Comparison of ENCODE assay signal across 1 cellular context in genomic region chr19:14786421-14786851, GRCh38.
TF ChIP-seq lines count a peak whose summit lies in the region.

No MANE protein-coding gene starts in this region.

TF ChIP-seq in GM23338, 12 proteins besides CTCF, POLR2A, EP300 and RAD21 (continued from another document):
- TF ChIP-seq ZNF462 (CRISPR knock-in tag; IDR thresholded peaks at IDR 0.05) (no peak), NANOG (IDR thresholded peaks at IDR 0.05; ENCODE audit: borderline replicate concordance) (no peak), POLR2AphosphoS5 (IDR thresholded peaks at IDR 0.05; ENCODE audit: low read depth) (no peak), ETS1 (IDR thresholded peaks at IDR 0.05) (no peak), STAT1 (IDR thresholded peaks at IDR 0.05; ENCODE audit: unreplicated experiment) (no peak), CREB1 (CRISPR knock-in tag; IDR thresholded peaks at IDR 0.05; ENCODE audit: low read depth) (no peak), REST (IDR thresholded peaks at IDR 0.05; ENCODE audit: unreplicated experiment) (no peak)
